ENCODE assay signal across 10 cellular contexts in genomic region chr10:15865304-15865703, GRCh38.
"Had no signal": no experiment of that assay in that cellular context is flagged by ENCODE, and none has a peak within 500 bp of the region (broad histone marks: within the 10 kb centered on the region; RNA-seq: fewer than 3 reads in every experiment).

No MANE protein-coding gene starts in this region.

- H3K4me2 ChIP-seq: KMS-11 had no signal

- ATAC-seq: HCT116 had no signal

- H3K36me3 ChIP-seq: HAP-1 had no signal

- H3K9ac ChIP-seq: GM23248, KMS-11 had no signal

- H3K9me3 ChIP-seq: HAP-1 had no signal

- H3K4me3 ChIP-seq: GM23248, HAP-1 had no signal

- H3K27ac Mint-ChIP-seq: HFFc6 had no signal

- H2AFZ ChIP-seq: GM23248 had no signal

- H3K9me3 Mint-ChIP-seq: HFFc6 had no signal

- DNase-seq: GM23248, GOT3, H7, HFFc6, IMR-90, KBM-7 had no signal

- H3K4me3 Mint-ChIP-seq: HFFc6 had no signal

- H3K4me1 ChIP-seq: HAP-1 had no signal

- H3K27ac ChIP-seq: GM23248, HL-60, KMS-11 had no signal
